In the genomic region with DNA sequence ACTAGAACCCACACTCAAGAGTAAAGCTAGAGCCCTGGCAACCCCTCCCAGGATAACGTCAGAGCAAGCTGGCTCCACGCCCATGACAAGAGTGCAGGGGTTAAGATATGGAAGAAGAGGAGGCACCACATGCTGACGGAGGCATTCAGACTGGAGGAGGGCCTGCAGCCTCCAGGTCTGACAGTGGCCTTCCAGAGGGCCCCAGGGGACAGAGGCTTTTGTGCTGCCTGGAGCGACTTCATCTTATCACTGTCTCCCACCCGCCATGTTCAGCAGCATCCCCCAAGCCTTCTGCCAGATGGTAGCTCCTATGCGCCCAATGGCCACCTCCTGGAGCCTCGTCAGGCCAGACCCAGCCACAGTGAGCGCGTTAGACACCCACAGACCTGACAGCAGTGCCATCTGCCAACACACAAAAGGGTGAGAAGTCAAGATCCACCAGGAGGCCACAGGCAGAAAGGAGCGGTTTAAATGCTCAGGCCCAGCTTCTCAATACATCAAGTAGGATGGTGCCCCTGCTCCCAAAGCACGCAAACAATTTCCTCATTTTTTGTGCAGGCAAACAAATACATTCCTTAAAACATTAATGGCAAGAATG, we compare ENCODE assay signal across 23 cellular contexts.
"Had no signal": no experiment of that assay in that cellular context is flagged by ENCODE, and none has a peak within 500 bp of the region (broad histone marks: within the 10 kb centered on the region; RNA-seq: fewer than 3 reads in every experiment).

No MANE protein-coding gene starts in this region.

- H3K36me3 Mint-ChIP-seq: activated naive CD4-positive, alpha-beta T cell treated with anti-CD3 and anti-CD28 coated beads, Interleukin-2, amount 10 ng/mL, durations not matched to agents 7 days and 5 days; memory B cell; naive B cell; stimulated activated naive B cell treated with anti-CD40 and anti-IgM and Interleukin-4, amounts not matched to agents 10 μg/mL and 1 μg/mL and 100 μg/mL, for 72 hours had no signal

- H3K4me1 ChIP-seq: gastrocnemius medialis, psoas muscle, upper lobe of left lung had no signal

- H3K27me3 Mint-ChIP-seq: activated naive CD8-positive, alpha-beta T cell treated with anti-CD3 and anti-CD28 coated beads, Interleukin-2, amount 50 U/mL, for 24 hours; activated T-cell treated with anti-CD3 and anti-CD28 coated beads, Interleukin-2, amount 50 U/mL, for 24 hours; memory B cell; naive B cell; stimulated activated naive B cell treated with anti-CD40 and anti-IgM and Interleukin-4, amounts not matched to agents 10 μg/mL and 1 μg/mL and 100 μg/mL, for 72 hours had no signal

- H3K4me3 Mint-ChIP-seq: activated CD8-positive, alpha-beta T cell treated with anti-CD3 and anti-CD28 coated beads, Interleukin-2, amount 10 ng/mL, durations not matched to agents 7 days and 5 days; activated naive CD4-positive, alpha-beta T cell treated with anti-CD3 and anti-CD28 coated beads, Interleukin-2, amount 10 ng/mL, durations not matched to agents 7 days and 5 days; activated naive CD8-positive, alpha-beta T cell treated with anti-CD3 and anti-CD28 coated beads, Interleukin-2, amount 50 U/mL, for 24 hours; activated T-cell treated with anti-CD3 and anti-CD28 coated beads, Interleukin-2, amount 50 U/mL, for 24 hours; memory B cell; naive B cell; stimulated activated naive B cell treated with anti-CD40 and anti-IgM and Interleukin-4, amounts not matched to agents 10 μg/mL and 1 μg/mL and 100 μg/mL, for 72 hours had no signal

- H3K4me3 ChIP-seq: gastrocnemius medialis, heart right ventricle, mucosa of descending colon, ovary, psoas muscle, thoracic aorta, upper lobe of left lung had no signal

- H3K4me1 Mint-ChIP-seq: activated naive CD4-positive, alpha-beta T cell treated with anti-CD3 and anti-CD28 coated beads, Interleukin-2, amount 10 ng/mL, durations not matched to agents 7 days and 5 days; activated naive CD8-positive, alpha-beta T cell treated with anti-CD3 and anti-CD28 coated beads, Interleukin-2, amount 50 U/mL, for 24 hours had no signal

- H3K27ac ChIP-seq: gastrocnemius medialis, heart right ventricle, ovary, psoas muscle, thoracic aorta, upper lobe of left lung had no signal

- H3K27ac Mint-ChIP-seq: activated CD8-positive, alpha-beta T cell treated with anti-CD3 and anti-CD28 coated beads, Interleukin-2, amount 10 ng/mL, durations not matched to agents 7 days and 5 days; activated naive CD4-positive, alpha-beta T cell treated with anti-CD3 and anti-CD28 coated beads, Interleukin-2, amount 10 ng/mL, durations not matched to agents 7 days and 5 days; activated naive CD8-positive, alpha-beta T cell treated with anti-CD3 and anti-CD28 coated beads, Interleukin-2, amount 50 U/mL, for 24 hours; activated T-cell treated with anti-CD3 and anti-CD28 coated beads, Interleukin-2, amount 50 U/mL, for 24 hours; activated T-helper 2 cell treated with anti-CD3 and anti-CD28 coated beads, Interferon-gamma antibody, Interleukin-2, Interleukin-4, amounts not matched to agents 10 μg/mL and 5 μg/mL and 100 μg/mL, durations not matched to agents 14 hours and 24 hours and 36 hours; memory B cell; stimulated activated naive B cell treated with anti-CD40 and anti-IgM and Interleukin-4, amounts not matched to agents 10 μg/mL and 1 μg/mL and 100 μg/mL, for 72 hours had no signal

- H3K9me3 Mint-ChIP-seq: activated naive CD4-positive, alpha-beta T cell treated with anti-CD3 and anti-CD28 coated beads, Interleukin-2, amount 10 ng/mL, durations not matched to agents 7 days and 5 days; activated naive CD8-positive, alpha-beta T cell treated with anti-CD3 and anti-CD28 coated beads, Interleukin-2, amount 50 U/mL, for 24 hours; activated T-cell treated with anti-CD3 and anti-CD28 coated beads, Interleukin-2, amount 50 U/mL, for 24 hours; activated T-helper 2 cell treated with anti-CD3 and anti-CD28 coated beads, Interferon-gamma antibody, Interleukin-2, Interleukin-4, amounts not matched to agents 10 μg/mL and 5 μg/mL and 100 μg/mL, durations not matched to agents 14 hours and 24 hours and 36 hours; memory B cell; naive B cell; stimulated activated naive B cell treated with anti-CD40 and anti-IgM and Interleukin-4, amounts not matched to agents 10 μg/mL and 1 μg/mL and 100 μg/mL, for 72 hours had no signal

- DNase-seq: activated CD4-positive, alpha-beta T cell treated with anti-CD3 and anti-CD28 coated beads for 48 hours; activated CD4-positive, CD25-positive, alpha-beta regulatory T cell; activated CD8-positive, alpha-beta T cell treated with anti-CD3 and anti-CD28 coated beads, Interleukin-2, amount 10 ng/mL, durations not matched to agents 7 days and 5 days; activated naive CD4-positive, alpha-beta T cell treated with anti-CD3 and anti-CD28 coated beads, Interleukin-2, amount 10 ng/mL, durations not matched to agents 7 days and 5 days; activated naive CD8-positive, alpha-beta T cell treated with anti-CD3 and anti-CD28 coated beads, Interleukin-2, amount 50 U/mL, for 24 hours; activated T-cell treated with anti-CD3 and anti-CD28 coated beads, Interleukin-2, amount 50 U/mL, for 24 hours; aorta; cerebellar nuclear complex; effector CD4-positive, alpha-beta T cell; gastrocnemius medialis; heart right ventricle; mucosa of descending colon; naive B cell; ovary; psoas muscle; right cardiac atrium; stimulated activated CD4-positive, alpha-beta T cell treated with anti-CD3 and anti-CD28 coated beads, Interleukin-4, amount 100 ng/mL, for 1 hour; stimulated activated naive B cell treated with anti-CD40 and anti-IgM and Interleukin-4, amounts not matched to agents 10 μg/mL and 1 μg/mL and 100 μg/mL, for 72 hours; T-helper 2 cell; upper lobe of left lung had no signal

- H3K9me3 ChIP-seq: gastrocnemius medialis, heart right ventricle, mucosa of descending colon, ovary, psoas muscle, thoracic aorta, upper lobe of left lung had no signal

- H3K36me3 ChIP-seq: gastrocnemius medialis, heart right ventricle, ovary, thoracic aorta, upper lobe of left lung had no signal
